In genomic region chr4:5980436-5981155, GRCh38 we compare ENCODE assay signal across 1 cellular context.
TF ChIP-seq lines count a peak whose summit lies in the region.

No MANE protein-coding gene starts in this region.

TF ChIP-seq in H1, 55 proteins besides CTCF, POLR2A, EP300 and RAD21:
- TF ChIP-seq, protein P1, sequence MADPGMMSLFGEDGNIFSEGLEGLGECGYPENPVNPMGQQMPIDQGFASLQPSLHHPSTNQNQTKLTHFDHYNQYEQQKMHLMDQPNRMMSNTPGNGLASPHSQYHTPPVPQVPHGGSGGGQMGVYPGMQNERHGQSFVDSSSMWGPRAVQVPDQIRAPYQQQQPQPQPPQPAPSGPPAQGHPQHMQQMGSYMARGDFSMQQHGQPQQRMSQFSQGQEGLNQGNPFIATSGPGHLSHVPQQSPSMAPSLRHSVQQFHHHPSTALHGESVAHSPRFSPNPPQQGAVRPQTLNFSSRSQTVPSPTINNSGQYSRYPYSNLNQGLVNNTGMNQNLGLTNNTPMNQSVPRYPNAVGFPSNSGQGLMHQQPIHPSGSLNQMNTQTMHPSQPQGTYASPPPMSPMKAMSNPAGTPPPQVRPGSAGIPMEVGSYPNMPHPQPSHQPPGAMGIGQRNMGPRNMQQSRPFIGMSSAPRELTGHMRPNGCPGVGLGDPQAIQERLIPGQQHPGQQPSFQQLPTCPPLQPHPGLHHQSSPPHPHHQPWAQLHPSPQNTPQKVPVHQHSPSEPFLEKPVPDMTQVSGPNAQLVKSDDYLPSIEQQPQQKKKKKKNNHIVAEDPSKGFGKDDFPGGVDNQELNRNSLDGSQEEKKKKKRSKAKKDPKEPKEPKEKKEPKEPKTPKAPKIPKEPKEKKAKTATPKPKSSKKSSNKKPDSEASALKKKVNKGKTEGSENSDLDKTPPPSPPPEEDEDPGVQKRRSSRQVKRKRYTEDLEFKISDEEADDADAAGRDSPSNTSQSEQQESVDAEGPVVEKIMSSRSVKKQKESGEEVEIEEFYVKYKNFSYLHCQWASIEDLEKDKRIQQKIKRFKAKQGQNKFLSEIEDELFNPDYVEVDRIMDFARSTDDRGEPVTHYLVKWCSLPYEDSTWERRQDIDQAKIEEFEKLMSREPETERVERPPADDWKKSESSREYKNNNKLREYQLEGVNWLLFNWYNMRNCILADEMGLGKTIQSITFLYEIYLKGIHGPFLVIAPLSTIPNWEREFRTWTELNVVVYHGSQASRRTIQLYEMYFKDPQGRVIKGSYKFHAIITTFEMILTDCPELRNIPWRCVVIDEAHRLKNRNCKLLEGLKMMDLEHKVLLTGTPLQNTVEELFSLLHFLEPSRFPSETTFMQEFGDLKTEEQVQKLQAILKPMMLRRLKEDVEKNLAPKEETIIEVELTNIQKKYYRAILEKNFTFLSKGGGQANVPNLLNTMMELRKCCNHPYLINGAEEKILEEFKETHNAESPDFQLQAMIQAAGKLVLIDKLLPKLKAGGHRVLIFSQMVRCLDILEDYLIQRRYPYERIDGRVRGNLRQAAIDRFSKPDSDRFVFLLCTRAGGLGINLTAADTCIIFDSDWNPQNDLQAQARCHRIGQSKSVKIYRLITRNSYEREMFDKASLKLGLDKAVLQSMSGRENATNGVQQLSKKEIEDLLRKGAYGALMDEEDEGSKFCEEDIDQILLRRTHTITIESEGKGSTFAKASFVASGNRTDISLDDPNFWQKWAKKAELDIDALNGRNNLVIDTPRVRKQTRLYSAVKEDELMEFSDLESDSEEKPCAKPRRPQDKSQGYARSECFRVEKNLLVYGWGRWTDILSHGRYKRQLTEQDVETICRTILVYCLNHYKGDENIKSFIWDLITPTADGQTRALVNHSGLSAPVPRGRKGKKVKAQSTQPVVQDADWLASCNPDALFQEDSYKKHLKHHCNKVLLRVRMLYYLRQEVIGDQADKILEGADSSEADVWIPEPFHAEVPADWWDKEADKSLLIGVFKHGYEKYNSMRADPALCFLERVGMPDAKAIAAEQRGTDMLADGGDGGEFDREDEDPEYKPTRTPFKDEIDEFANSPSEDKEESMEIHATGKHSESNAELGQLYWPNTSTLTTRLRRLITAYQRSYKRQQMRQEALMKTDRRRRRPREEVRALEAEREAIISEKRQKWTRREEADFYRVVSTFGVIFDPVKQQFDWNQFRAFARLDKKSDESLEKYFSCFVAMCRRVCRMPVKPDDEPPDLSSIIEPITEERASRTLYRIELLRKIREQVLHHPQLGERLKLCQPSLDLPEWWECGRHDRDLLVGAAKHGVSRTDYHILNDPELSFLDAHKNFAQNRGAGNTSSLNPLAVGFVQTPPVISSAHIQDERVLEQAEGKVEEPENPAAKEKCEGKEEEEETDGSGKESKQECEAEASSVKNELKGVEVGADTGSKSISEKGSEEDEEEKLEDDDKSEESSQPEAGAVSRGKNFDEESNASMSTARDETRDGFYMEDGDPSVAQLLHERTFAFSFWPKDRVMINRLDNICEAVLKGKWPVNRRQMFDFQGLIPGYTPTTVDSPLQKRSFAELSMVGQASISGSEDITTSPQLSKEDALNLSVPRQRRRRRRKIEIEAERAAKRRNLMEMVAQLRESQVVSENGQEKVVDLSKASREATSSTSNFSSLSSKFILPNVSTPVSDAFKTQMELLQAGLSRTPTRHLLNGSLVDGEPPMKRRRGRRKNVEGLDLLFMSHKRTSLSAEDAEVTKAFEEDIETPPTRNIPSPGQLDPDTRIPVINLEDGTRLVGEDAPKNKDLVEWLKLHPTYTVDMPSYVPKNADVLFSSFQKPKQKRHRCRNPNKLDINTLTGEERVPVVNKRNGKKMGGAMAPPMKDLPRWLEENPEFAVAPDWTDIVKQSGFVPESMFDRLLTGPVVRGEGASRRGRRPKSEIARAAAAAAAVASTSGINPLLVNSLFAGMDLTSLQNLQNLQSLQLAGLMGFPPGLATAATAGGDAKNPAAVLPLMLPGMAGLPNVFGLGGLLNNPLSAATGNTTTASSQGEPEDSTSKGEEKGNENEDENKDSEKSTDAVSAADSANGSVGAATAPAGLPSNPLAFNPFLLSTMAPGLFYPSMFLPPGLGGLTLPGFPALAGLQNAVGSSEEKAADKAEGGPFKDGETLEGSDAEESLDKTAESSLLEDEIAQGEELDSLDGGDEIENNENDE (IDR thresholded peaks at IDR 0.05; ENCODE audit: insufficient replicate concordance, low read length), result no peak
- TF ChIP-seq ATF3 (IDR thresholded peaks at IDR 0.05; ENCODE audit: insufficient read depth, low read depth, low read length) (no peak), CREB1 (IDR thresholded peaks at IDR 0.05) (no peak), EGR1 (IDR thresholded peaks at IDR 0.05; ENCODE audit: borderline replicate concordance, low read depth, low read length) (no peak), SP2 (IDR thresholded peaks at IDR 0.05; ENCODE audit: low read length) (no peak), MAFK (IDR thresholded peaks at IDR 0.05; ENCODE audit: low read depth, low read length) (no peak), KDM4A (IDR thresholded peaks at IDR 0.05; ENCODE audit: low read depth, low read length, severe bottlenecking) (no peak), ZNF274 (IDR thresholded peaks at IDR 0.05; ENCODE audit: borderline replicate concordance, extremely low read depth, low read length) (no peak), JUN (IDR thresholded peaks at IDR 0.05; ENCODE audit: low read depth, low read length) (no peak), TAF7 (optimal IDR thresholded peaks at IDR 0.05; ENCODE audit: borderline replicate concordance, low read depth, low read length) (no peak), TEAD4 (IDR thresholded peaks at IDR 0.05; ENCODE audit: low read depth, low read length) (no peak), KDM1A (IDR thresholded peaks at IDR 0.05; ENCODE audit: borderline replicate concordance, low read length) (no peak), RFX5 (IDR thresholded peaks at IDR 0.05; ENCODE audit: borderline replicate concordance, low read depth, low read length) (no peak), HDAC2 (IDR thresholded peaks at IDR 0.05; ENCODE audit: borderline replicate concordance in 1 of 2, low read depth in 2 of 2, low read length in 2 of 2) (no peak), GTF2F1 (IDR thresholded peaks at IDR 0.05; ENCODE audit: borderline replicate concordance, low read depth, low read length) (no peak), BCL11A (IDR thresholded peaks at IDR 0.05; ENCODE audit: low read depth in 2 of 2, low read length in 2 of 2) (no peak), CHD2 (IDR thresholded peaks at IDR 0.05; ENCODE audit: low read length) (no peak)
- TF ChIP-seq, protein P2, sequence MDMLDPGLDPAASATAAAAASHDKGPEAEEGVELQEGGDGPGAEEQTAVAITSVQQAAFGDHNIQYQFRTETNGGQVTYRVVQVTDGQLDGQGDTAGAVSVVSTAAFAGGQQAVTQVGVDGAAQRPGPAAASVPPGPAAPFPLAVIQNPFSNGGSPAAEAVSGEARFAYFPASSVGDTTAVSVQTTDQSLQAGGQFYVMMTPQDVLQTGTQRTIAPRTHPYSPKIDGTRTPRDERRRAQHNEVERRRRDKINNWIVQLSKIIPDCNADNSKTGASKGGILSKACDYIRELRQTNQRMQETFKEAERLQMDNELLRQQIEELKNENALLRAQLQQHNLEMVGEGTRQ (IDR thresholded peaks at IDR 0.05; ENCODE audit: low read length), result no peak
- TF ChIP-seq, protein P3, sequence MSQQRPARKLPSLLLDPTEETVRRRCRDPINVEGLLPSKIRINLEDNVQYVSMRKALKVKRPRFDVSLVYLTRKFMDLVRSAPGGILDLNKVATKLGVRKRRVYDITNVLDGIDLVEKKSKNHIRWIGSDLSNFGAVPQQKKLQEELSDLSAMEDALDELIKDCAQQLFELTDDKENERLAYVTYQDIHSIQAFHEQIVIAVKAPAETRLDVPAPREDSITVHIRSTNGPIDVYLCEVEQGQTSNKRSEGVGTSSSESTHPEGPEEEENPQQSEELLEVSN (IDR thresholded peaks at IDR 0.05), result no peak
